ENCODE assay signal across 8 cellular contexts in the genomic region with DNA sequence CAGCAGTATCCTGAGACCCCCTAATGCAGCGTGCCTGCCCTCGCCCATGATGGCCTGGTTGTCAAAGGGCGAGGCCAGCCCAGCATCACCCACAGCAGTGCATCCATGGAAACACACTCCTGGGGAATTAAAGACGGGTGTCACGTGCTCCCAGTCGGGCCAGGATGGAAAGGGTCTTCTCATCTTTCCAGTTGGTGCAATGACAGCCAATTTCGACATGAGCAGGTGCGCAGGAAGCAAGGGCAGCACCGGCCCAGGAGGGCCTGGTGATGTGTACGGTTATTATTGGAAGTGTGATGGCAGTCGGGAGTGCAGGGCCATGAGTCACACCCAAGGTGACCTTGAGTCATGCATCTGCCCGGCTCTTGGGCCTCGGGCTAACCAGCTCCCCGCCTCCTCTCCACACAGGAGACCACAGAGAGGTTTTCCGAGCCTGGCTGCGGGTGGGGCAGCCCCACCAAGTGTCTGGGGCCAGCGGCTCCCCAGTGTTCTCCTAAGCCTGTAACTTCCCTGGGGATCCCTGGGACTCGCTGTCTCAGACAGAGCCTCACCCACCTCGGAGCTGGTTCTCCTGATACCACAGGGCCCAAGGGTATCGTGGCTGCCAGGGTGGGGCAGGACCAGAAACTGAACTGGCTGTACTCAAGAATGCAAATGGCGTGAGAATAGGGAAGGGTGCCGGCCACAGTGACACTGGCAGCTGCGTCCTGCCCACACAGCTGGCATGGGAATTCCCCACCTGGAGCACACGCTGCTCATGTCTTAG.
DNase-seq lines count a peak whose midpoint lies in the region; ATAC-seq and TF ChIP-seq lines count a peak whose summit lies in the region.

No MANE protein-coding gene starts in this region.

- no peaks in the 10 kb centered on the region for H3K36me3 Mint-ChIP-seq in osteocyte (ENCODE audit: unreplicated experiment)

- H3K4me3 ChIP-seq in MM.1S (ENCODE audit: low read length), result 0 out of 2 replicates have a peak overlapping the region, but pooled peaks have one; percentile 4

- H3K27ac ChIP-seq in MM.1S (ENCODE audit: low read length), result peak overlapping the region; percentile 84

- no peaks in the 10 kb centered on the region for H4K20me1 ChIP-seq in MM.1S (ENCODE audit: insufficient read depth, low read length)

- H3K9ac ChIP-seq in MM.1S (ENCODE audit: low read length), result peak overlapping the region; percentile 66

- DNase-seq in AG08396 (ENCODE audit: low spot score), result peak; percentile 41
- DNase-seq in MM.1S, result peak; percentile 91
- peak; percentile 65 for DNase-seq in amniotic epithelial cell (ENCODE audit: low read depth)
- no peak for DNase-seq in osteocyte (ENCODE audit: extremely low spot score, unreplicated experiment)
- DNase-seq in superior temporal gyrus (ENCODE audit: extremely low spot score), result no peak
- DNase-seq in NAMALWA (ENCODE audit: low spot score), result no peak

- H3K27me3 ChIP-seq in MM.1S (replicated peaks; ENCODE audit: insufficient read depth, low read length), result no peaks in the 10 kb centered on the region

- H2AFZ ChIP-seq in MM.1S (ENCODE audit: low read length), result peak overlapping the region; percentile 78

- H3K36me3 ChIP-seq in MM.1S (replicated peaks; ENCODE audit: insufficient read depth, low read length), result no peaks in the 10 kb centered on the region

- H3K27me3 Mint-ChIP-seq in osteocyte (ENCODE audit: unreplicated experiment), result no peaks in the 10 kb centered on the region

- H3K4me1 ChIP-seq in MM.1S (ENCODE audit: low read length), result peaks cover 47% of the 10 kb centered on the region

- H3K9me3 ChIP-seq in MM.1S (replicated peaks; ENCODE audit: insufficient read depth, low read length), result no peaks in the 10 kb centered on the region

- H3K4me3 Mint-ChIP-seq in osteocyte (ENCODE audit: unreplicated experiment), result no peak overlapping the region

- peak overlapping the region; percentile 59 for H3K4me2 ChIP-seq in MM.1S (ENCODE audit: low read depth, low read length)

- H3K9me2 ChIP-seq in MM.1S (replicated peaks; ENCODE audit: insufficient read depth, low read length), result no peaks in the 10 kb centered on the region

- peak overlapping the region; percentile 70 for H3K27ac Mint-ChIP-seq in osteocyte (ENCODE audit: unreplicated experiment)

- TF ChIP-seq CTCF in MM.1S (IDR thresholded peaks at IDR 0.05; ENCODE audit: low read length), result no peak
- no peak for TF ChIP-seq CTCF in osteocyte (IDR thresholded peaks at IDR 0.05)

- no peaks in the 10 kb centered on the region for H3K79me2 ChIP-seq in MM.1S (ENCODE audit: low read length)

- ATAC-seq in GM19351 (IDR thresholded peaks at IDR 0.05; ENCODE audit: unreplicated experiment) (peak; percentile 69), HG03521 (IDR thresholded peaks at IDR 0.05; ENCODE audit: unreplicated experiment) (no peak)

- H3F3A ChIP-seq in MM.1S (ENCODE audit: insufficient read depth, low read length), result peaks cover 27% of the 10 kb centered on the region

- H3K4me1 Mint-ChIP-seq in osteocyte (ENCODE audit: unreplicated experiment), result peaks cover 39% of the 10 kb centered on the region

- peaks cover 4% of the 10 kb centered on the region for H3K9me3 Mint-ChIP-seq in osteocyte (ENCODE audit: unreplicated experiment)

Comparison
In these comparisons a context has a peak if more than half of its experiments do, and no peak if none do; other contexts are left out.
1. DNase-seq: peak in AG08396 (single experiment), MM.1S (single experiment) and amniotic epithelial cell (single experiment); none in osteocyte (single experiment), superior temporal gyrus (single experiment) and NAMALWA (single experiment).